ENCODE assay signal across 8 cellular contexts in genomic region chr2:95401480-95401879, GRCh38. TPM values are rescaled to one million over a fixed set of nuclear protein-coding genes. Genes with fewer than 3 reads are reported as not detected.
DNase-seq lines count a peak whose midpoint lies in the region; ATAC-seq and TF ChIP-seq lines count a peak whose summit lies in the region.

No MANE protein-coding gene starts in this region.

- no peak for TF ChIP-seq POLR2A in vagina (IDR thresholded peaks at IDR 0.05)

- peaks cover 35% of the 10 kb centered on the region for H3K4me1 Mint-ChIP-seq in brain
- peaks cover 19% of the 10 kb centered on the region for H3K4me1 Mint-ChIP-seq in mesothelial cell of epicardium

- peaks cover 18% of the 10 kb centered on the region for H3K27me3 Mint-ChIP-seq in brain
- peaks cover 2% of the 10 kb centered on the region for H3K27me3 Mint-ChIP-seq in mesothelial cell of epicardium (ENCODE audit: low read depth)

- H3K9me3 Mint-ChIP-seq in brain: no peaks in the 10 kb centered on the region
- H3K9me3 Mint-ChIP-seq in mesothelial cell of epicardium: no peaks in the 10 kb centered on the region

- H3K4me3 ChIP-seq in heart right ventricle (peak overlapping the region in 7 of 10 donors; percentile 71 to 99 (median 93)), vagina (peak overlapping the region; percentile 69 to 71)

- no peak for DNase-seq in heart right ventricle
- DNase-seq in Right ventricle myocardium superior: no peak
- DNase-seq in mesothelial cell of epicardium (ENCODE audit: low spot score in 2 of 2, unreplicated experiment in 2 of 2): no peak
- DNase-seq in vagina (ENCODE audit: extremely low spot score in 2 of 2): no peak
- no peak for DNase-seq in OCI-M2 (lab: John Stamatoyannopoulos, UW; ENCODE audit: unreplicated experiment)

- WGBS in heart right ventricle, 2 donors: 73 to 77% methylated on average over 9 of the region's 9 CpGs

- no peak for TF ChIP-seq CTCF in heart right ventricle (IDR thresholded peaks at IDR 0.05)
- TF ChIP-seq CTCF in brain (conservative IDR thresholded peaks at IDR 0.05): no peak
- no peak for TF ChIP-seq CTCF in mesothelial cell of epicardium (IDR thresholded peaks at IDR 0.05; ENCODE audit: unreplicated experiment)
- no peak for TF ChIP-seq CTCF in vagina (IDR thresholded peaks at IDR 0.05)

- H3K36me3 ChIP-seq in heart right ventricle (no peaks in the 10 kb centered on the region), vagina (no peaks in the 10 kb centered on the region)

- intact Hi-C loops in heart right ventricle (cut with DNase I): loop anchor here in 2 of 10 donors (5.0 kb wide), 2 partner anchors 54 to 326 kb away; no protein-coding TSS in a partner anchor
- intact Hi-C loops in Right ventricle myocardium superior (cut with DNase I): no loop called here
- intact Hi-C loops in vagina (cut with DNase I): no loop called here

- H3K4me1 ChIP-seq in heart right ventricle: peaks cover 0 to 31% (median 19%) of the 10 kb centered on the region in 9 donors
- peaks cover 22% of the 10 kb centered on the region for H3K4me1 ChIP-seq in vagina

- no peaks in the 10 kb centered on the region for H3K27me3 ChIP-seq in heart right ventricle
- H3K27me3 ChIP-seq in vagina: no peaks in the 10 kb centered on the region

- peak overlapping the region; percentile 92 to 99 (median 99) for H3K27ac Mint-ChIP-seq in brain
- peak overlapping the region; percentile 45 for H3K27ac Mint-ChIP-seq in mesothelial cell of epicardium

- H3K9me3 ChIP-seq in heart right ventricle: no peaks in the 10 kb centered on the region
- no peaks in the 10 kb centered on the region for H3K9me3 ChIP-seq in vagina

- H3K27ac ChIP-seq in heart right ventricle (peak overlapping the region in 3 of 10 donors; percentile 82 to 93 (median 86)), vagina (peak overlapping the region; percentile 78)

- peak overlapping the region; percentile 98 to 100 (median 99) for H3K4me3 Mint-ChIP-seq in brain
- peak overlapping the region; percentile 100 for H3K4me3 Mint-ChIP-seq in mesothelial cell of epicardium

- ATAC-seq in heart right ventricle (no peak), Right ventricle myocardium superior (ENCODE audit: poor library complexity) (no peak), GM18907 (IDR thresholded peaks at IDR 0.05; ENCODE audit: unreplicated experiment) (no peak), HG03565 (IDR thresholded peaks at IDR 0.05; ENCODE audit: unreplicated experiment) (no peak)

- peaks cover 4% of the 10 kb centered on the region for H3K36me3 Mint-ChIP-seq in brain
- peaks cover 4% of the 10 kb centered on the region for H3K36me3 Mint-ChIP-seq in mesothelial cell of epicardium

RNA-seq across cellular contexts. Expression of gene FAHD2A, which starts 1.0 kb away (rescaled TPM):
- 10 to 100 TPM; 24.1 to 45.1 (median 39.8) TPM for total RNA-seq in heart right ventricle
- 10 to 100 TPM; 26.5 to 40.9 TPM for polyA plus RNA-seq in heart right ventricle
- total RNA-seq in Right ventricle myocardium superior: 39.9 TPM
- 20.8 TPM for polyA plus RNA-seq in brain (ENCODE audit: insufficient read depth, low read depth, low replicate concordance)
- total RNA-seq in mesothelial cell of epicardium: 43.3 to 45.2 TPM (median 43.5 TPM) in 3 replicates
- 42.0 TPM for total RNA-seq in vagina
